8 cellular contexts compared by ENCODE assay signal in the genomic region with DNA sequence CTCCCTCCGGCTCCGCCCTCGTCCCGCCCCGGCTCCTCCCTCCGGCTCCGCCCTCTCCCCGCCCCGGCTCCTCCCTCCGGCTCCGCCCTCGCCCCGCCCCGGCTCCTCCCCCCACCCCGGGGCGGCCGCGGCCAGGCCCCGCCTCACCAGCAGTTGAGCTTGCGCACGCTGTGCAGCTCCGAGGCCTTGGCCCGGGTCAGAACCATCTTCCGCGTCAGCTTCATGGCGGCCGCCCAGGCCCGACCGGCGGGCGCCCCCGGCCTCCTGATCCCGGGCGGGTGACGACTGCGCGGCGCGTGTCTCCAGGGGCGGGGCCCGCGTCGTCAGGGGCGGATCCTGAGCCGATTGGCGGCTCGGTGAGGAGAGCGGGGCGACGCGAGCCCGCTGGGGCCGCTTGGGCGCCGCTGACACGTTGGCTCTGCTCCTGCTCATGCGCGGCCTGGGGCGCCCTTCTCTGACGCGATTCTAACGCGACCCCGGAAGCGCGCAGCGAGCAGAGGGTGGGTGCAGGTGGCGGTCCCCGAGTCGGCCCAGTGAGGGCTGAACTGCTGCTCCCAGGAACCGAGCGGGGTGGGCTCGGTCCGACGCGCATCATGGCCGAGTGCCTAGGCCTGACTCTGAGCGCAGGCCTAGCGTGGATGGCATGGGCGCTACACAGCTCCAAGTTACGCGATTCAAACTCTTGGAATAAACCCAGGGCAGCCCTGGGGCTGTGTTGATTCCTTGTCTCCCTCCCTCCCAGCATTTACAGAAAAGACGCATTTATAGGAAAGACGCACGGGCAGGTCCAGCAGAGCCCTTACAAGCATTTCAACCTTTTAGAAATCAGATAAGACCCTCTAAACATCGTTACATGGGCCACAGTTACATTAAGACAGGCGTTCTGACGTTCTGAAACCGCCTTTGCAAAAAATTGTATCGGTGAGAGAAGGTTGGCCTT. TPM values are rescaled to one million over a fixed set of nuclear protein-coding genes. Genes with fewer than 3 reads are reported as not detected.
DNase-seq lines count a peak whose midpoint lies in the region; ATAC-seq and TF ChIP-seq lines count a peak whose summit lies in the region.

A gene (minus strand): TSS at position 420 of the 940 bp plus-strand sequence. CDS start 196 bp downstream, at position 224.

- DNase-seq in NCI-H748 (lab: John Stamatoyannopoulos, UW; ENCODE audit: unreplicated experiment), result peak; percentile 94
- DNase-seq in activated CD4-positive, alpha-beta T cell treated with anti-CD3 and anti-CD28 coated beads, Interleukin-2, amount 50 U/mL, for 1 hour, result peak; percentile 92
- DNase-seq in cortex of kidney (lab: John Stamatoyannopoulos, UW), result peak; percentile 99
- DNase-seq in left lobe of liver (ENCODE audit: low spot score), result peak; percentile 97
- peak; percentile 94 for DNase-seq in stimulated activated CD4-positive, alpha-beta T cell treated with anti-CD3 and anti-CD28 coated beads, Interleukin-2, amount 100 ng/mL, for 24 hours

- H3K27ac ChIP-seq in C4-2B, result peak within 1 kb of the TSS; percentile 95

- ATAC-seq in GM19395 (IDR thresholded peaks at IDR 0.05; ENCODE audit: unreplicated experiment) (peak; percentile 83), HG03558 (IDR thresholded peaks at IDR 0.05; ENCODE audit: extremely low read depth, unreplicated experiment) (peak; percentile 73), left lobe of liver (peak; percentile 87)

- TF ChIP-seq CTCF in C4-2B (conservative IDR thresholded peaks at IDR 0.05), result no peak

RNA-seq across cellular contexts. Expression of the gene that starts here (rescaled TPM):
- total RNA-seq in left lobe of liver, result 13.9 TPM

Comparison
In these comparisons a context has a peak if more than half of its experiments do, and no peak if none do; other contexts are left out.
1. Peak in every context shown above with its lines: DNase-seq, ATAC-seq and H3K27ac ChIP-seq.